In the genomic region with DNA sequence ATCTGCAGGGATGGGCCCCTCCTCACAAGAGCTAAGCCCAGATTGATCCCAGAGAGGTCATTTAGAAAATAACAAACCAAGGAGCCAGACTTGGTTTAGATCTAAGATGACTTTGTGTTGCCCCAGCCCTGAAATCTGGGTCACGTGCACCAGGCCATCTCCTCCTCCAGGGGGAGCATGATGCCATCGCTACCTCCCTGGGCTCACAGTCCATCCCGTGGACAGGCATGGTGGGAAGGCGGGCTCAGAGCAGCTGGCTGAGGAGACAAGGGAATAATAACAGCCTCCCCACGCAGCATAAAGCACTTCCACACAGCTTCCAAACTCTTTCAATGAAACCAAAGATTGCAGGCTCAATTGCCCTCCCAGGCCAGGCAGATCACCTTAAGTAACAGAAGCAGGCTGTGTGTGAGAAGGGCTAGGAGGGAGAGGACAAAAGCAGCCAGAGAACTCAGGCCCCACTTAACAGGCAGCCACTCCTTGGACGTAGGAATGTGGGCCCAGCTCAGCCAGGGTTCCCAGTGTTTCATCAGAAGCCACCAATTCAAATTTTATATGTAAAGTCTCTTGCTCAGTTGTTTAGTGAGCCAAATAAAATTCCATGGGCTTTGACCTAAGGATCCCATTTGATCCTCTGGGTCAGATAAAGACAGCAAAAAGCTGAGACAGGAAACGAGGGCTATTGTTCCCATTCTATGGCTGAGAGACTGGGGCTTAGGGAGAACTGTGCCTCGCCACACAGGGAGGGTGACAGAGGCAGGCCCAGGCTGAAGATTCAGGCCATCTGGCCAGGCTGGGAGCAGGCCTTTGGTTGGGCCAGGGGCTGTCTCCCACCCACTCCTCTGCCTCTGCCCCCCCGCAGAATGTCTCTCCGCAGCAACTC, we compare ENCODE assay signal across 9 cellular contexts.
A peak's percentile ranks its signal among the peaks of the same experiment; 100 is the strongest.
DNase-seq lines count a peak whose midpoint lies in the region; ATAC-seq lines count a peak whose summit lies in the region.
"Had no signal": no experiment of that assay in that cellular context is flagged by ENCODE, and none has a peak within 500 bp of the region (broad histone marks: within the 10 kb centered on the region; RNA-seq: fewer than 3 reads in every experiment).

No MANE protein-coding gene starts in this region.

- H3K36me3 Mint-ChIP-seq in activated naive CD8-positive, alpha-beta T cell treated with anti-CD3 and anti-CD28 coated beads for 36 hours = no peaks in the 10 kb centered on the region
- H3K36me3 Mint-ChIP-seq: activated naive CD8-positive, alpha-beta T cell had no signal

- intact Hi-C loops in right cardiac atrium (cut with DNase I) = loop anchor here in 1 of 4 donors (10.0 kb wide), 1 partner anchor 177 kb away; no protein-coding TSS in a partner anchor

- in situ Hi-C loops in KBM-7 (cut with MboI; ENCODE audit: low pct_unique_long_range_greater_than_20kb, low sequenced_read_pairs) = no loop called here

- no peak overlapping the region for H3K4me3 Mint-ChIP-seq in activated naive CD8-positive, alpha-beta T cell treated with anti-CD3 and anti-CD28 coated beads for 36 hours
- H3K4me3 Mint-ChIP-seq: activated naive CD8-positive, alpha-beta T cell had no signal

- H3K27me3 ChIP-seq in right cardiac atrium (ENCODE audit: control insufficient read depth, insufficient read depth) = no peaks in the 10 kb centered on the region

- no peaks in the 10 kb centered on the region for H3K4me1 Mint-ChIP-seq in activated naive CD8-positive, alpha-beta T cell treated with anti-CD3 and anti-CD28 coated beads for 36 hours

- no peak overlapping the region for H3K27ac ChIP-seq in right cardiac atrium (ENCODE audit: low read length)

- DNase-seq in NCI-H82 (lab: John Stamatoyannopoulos, UW) = peak; percentile 66
- DNase-seq in NCI-H82 treated with DMSO at 0.1 percent for 48 hours (lab: John Stamatoyannopoulos, UW; ENCODE audit: unreplicated experiment) = no peak
- peak; percentile 26 for DNase-seq in KBM-7
- peak; percentile 8 for DNase-seq in activated naive CD8-positive, alpha-beta T cell treated with anti-CD3 and anti-CD28 coated beads for 36 hours
- DNase-seq in right cardiac atrium = peak; percentile 37 to 76 (median 72)
- DNase-seq in stimulated activated CD8-positive, alpha-beta memory T cell treated with anti-CD3 and anti-CD28 coated beads, Interleukin-4, amount 100 ng/mL, for 24 hours (ENCODE audit: low read depth) = peak; percentile 4

- no peaks in the 10 kb centered on the region for H3K9me3 Mint-ChIP-seq in activated naive CD8-positive, alpha-beta T cell treated with anti-CD3 and anti-CD28 coated beads for 36 hours

- H3K9me3 ChIP-seq in right cardiac atrium (ENCODE audit: control insufficient read depth, low read length) = no peaks in the 10 kb centered on the region

- ATAC-seq in right cardiac atrium (peak; percentile 54 to 64), HG02610 (IDR thresholded peaks at IDR 0.05; ENCODE audit: unreplicated experiment) (no peak), HG03108 (IDR thresholded peaks at IDR 0.05; ENCODE audit: unreplicated experiment) (no peak)

- no peak overlapping the region for H3K4me3 ChIP-seq in right cardiac atrium (ENCODE audit: low read length)

- peaks cover 12% of the 10 kb centered on the region for H3K4me1 ChIP-seq in right cardiac atrium (ENCODE audit: control insufficient read depth, insufficient read depth, low read length)

- H3K27ac Mint-ChIP-seq in activated naive CD8-positive, alpha-beta T cell treated with anti-CD3 and anti-CD28 coated beads for 36 hours = no peak overlapping the region
- H3K27ac Mint-ChIP-seq: activated naive CD8-positive, alpha-beta T cell had no signal

- WGBS in right cardiac atrium = 49% methylated on average over 10 of the region's 10 CpGs

- H3K27me3 Mint-ChIP-seq in activated naive CD8-positive, alpha-beta T cell treated with anti-CD3 and anti-CD28 coated beads for 36 hours = no peaks in the 10 kb centered on the region
- H3K27me3 Mint-ChIP-seq: activated naive CD8-positive, alpha-beta T cell had no signal

Comparison
In these comparisons a context has a peak if more than half of its experiments do, and no peak if none do; other contexts are left out.
1. ATAC-seq: peak in right cardiac atrium (2 of 2); none in HG02610 (single experiment) and HG03108 (single experiment).